In the genomic region with DNA sequence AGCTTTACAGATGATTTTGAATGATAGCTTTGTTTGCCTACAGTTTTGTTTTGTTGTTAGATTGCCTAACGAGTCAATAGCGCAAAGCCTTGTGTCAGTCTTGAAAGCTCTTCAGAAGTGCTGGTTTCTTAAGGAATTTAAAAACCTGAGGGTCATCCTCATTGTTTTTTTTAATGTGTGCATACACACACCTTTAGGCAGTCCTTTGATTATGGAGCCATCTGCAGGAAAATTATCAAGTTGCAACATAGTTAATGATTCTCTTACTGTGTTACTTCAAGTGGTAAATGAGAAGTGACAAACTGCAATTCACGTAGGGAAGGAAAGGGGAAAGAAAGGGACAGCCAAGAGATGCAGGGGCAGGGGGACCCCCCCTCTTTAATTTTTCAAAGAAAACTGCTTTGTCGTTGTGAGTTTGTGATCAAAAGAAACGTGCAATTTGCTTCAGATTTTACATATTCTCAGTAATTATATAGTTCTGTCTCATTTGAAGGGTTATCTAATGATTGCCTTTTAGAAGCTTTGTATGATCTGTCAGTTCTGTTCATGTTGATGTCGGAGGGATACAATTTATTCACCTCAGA, we compare ENCODE assay signal across 9 cellular contexts.
DNase-seq lines count a peak whose midpoint lies in the region; ATAC-seq and TF ChIP-seq lines count a peak whose summit lies in the region.
"Had no signal": no experiment of that assay in that cellular context is flagged by ENCODE, and none has a peak within 500 bp of the region (broad histone marks: within the 10 kb centered on the region; RNA-seq: fewer than 3 reads in every experiment).

No MANE protein-coding gene starts in this region.

- no peaks in the 10 kb centered on the region for H3K36me3 ChIP-seq in left lung

- no peak overlapping the region for H3K4me3 ChIP-seq in left lung

- no peaks in the 10 kb centered on the region for H3K36me3 Mint-ChIP-seq in MCF 10A (ENCODE audit: insufficient read depth, unreplicated experiment)
- H3K36me3 Mint-ChIP-seq: activated naive CD4-positive, alpha-beta T cell treated with anti-CD3 and anti-CD28 coated beads, Interleukin-2, amount 50 U/mL, for 24 hours had no signal

- no TSS peak for BruUV-seq in MCF 10A (replicated peaks; lab: Mats Ljungman, UMichigan)

- H3K9me3 ChIP-seq in left lung = no peaks in the 10 kb centered on the region

- H3K27ac Mint-ChIP-seq in MCF 10A (ENCODE audit: low read depth, unreplicated experiment) = no peak overlapping the region
- H3K27ac Mint-ChIP-seq: activated naive CD4-positive, alpha-beta T cell treated with anti-CD3 and anti-CD28 coated beads, Interleukin-2, amount 50 U/mL, for 24 hours had no signal

- in situ Hi-C loops in ACHN (cut with HindIII; ENCODE audit: low pct_ligation_motif_present, low pct_unique_long_range_greater_than_20kb, low sequenced_read_pairs) (no loop called here), GM13977 (cut with MboI; ENCODE audit: low pct_unique_long_range_greater_than_20kb, low sequenced_read_pairs, unreplicated experiment) (no loop called here)

- CTCF ChIA-PET in MCF 10A (lab: Yijun Ruan, JAX) = interaction anchor here (0.6 to 5.7 kb wide), 34 partner anchors 8 to 723 kb away, joined by 3 to 105 read pairs (median 4); no protein-coding TSS in a partner anchor

- no peak overlapping the region for H3K4me3 Mint-ChIP-seq in MCF 10A (ENCODE audit: unreplicated experiment)
- H3K4me3 Mint-ChIP-seq: activated naive CD4-positive, alpha-beta T cell treated with anti-CD3 and anti-CD28 coated beads, Interleukin-2, amount 50 U/mL, for 24 hours had no signal

- ATAC-seq in left lung = peak; percentile 84
- ATAC-seq in HG03025 (IDR thresholded peaks at IDR 0.05; ENCODE audit: low FRiP score, unreplicated experiment) = no peak
- no peak for ATAC-seq in HG03521 (IDR thresholded peaks at IDR 0.05; ENCODE audit: unreplicated experiment)

- TF ChIP-seq CTCF in GM13977 (IDR thresholded peaks at IDR 0.05; ENCODE audit: extremely low read depth, insufficient read depth, missing control alignments) (peak; percentile 42), MCF 10A (IDR thresholded peaks at IDR 0.05; ENCODE audit: unreplicated experiment) (peak; percentile 37), left lung (IDR thresholded peaks at IDR 0.05) (peak in 1 of 2 donors; percentile 39)

- no peaks in the 10 kb centered on the region for H3K27me3 Mint-ChIP-seq in MCF 10A (ENCODE audit: insufficient read depth, unreplicated experiment)
- H3K27me3 Mint-ChIP-seq: activated naive CD4-positive, alpha-beta T cell treated with anti-CD3 and anti-CD28 coated beads, Interleukin-2, amount 50 U/mL, for 24 hours had no signal

- no peaks in the 10 kb centered on the region for H3K27me3 ChIP-seq in left lung

- DNase-seq in ACHN (peak; percentile 71), GM13977 (ENCODE audit: low spot score) (peak; percentile 4), NCI-H2029 treated with DMSO at 0.1 percent for 48 hours (lab: John Stamatoyannopoulos, UW) (peak; percentile 30), MCF 10A (ENCODE audit: unreplicated experiment) (peak; percentile 46), left lung (no peak), T1000 (lab: John Stamatoyannopoulos, UW) (no peak)

- intact Hi-C loops in MCF 10A (cut with micrococcal nuclease) (loop anchor here (1.0 to 10.0 kb wide), 5 partner anchors 68 to 718 kb away; a partner anchor contains a TSS), left lung (cut with DNase I) (loop anchor here in 1 of 2 donors (10.0 kb wide), 1 partner anchor 69 kb away; no protein-coding TSS in a partner anchor)

- POLR2A ChIA-PET in MCF 10A (lab: Yijun Ruan, JAX) = interaction anchor here (0.6 to 2.3 kb wide), 6 partner anchors 14 to 327 kb away, joined by 3 to 14 read pairs (median 3); no protein-coding TSS in a partner anchor

- peaks cover 0 to 45% of the 10 kb centered on the region in 2 donors for H3K4me1 ChIP-seq in left lung

- H3K27ac ChIP-seq in left lung = no peak overlapping the region

- H3K9me3 Mint-ChIP-seq in MCF 10A (ENCODE audit: unreplicated experiment) = no peaks in the 10 kb centered on the region
- H3K9me3 Mint-ChIP-seq: activated naive CD4-positive, alpha-beta T cell treated with anti-CD3 and anti-CD28 coated beads, Interleukin-2, amount 50 U/mL, for 24 hours had no signal

- peaks cover 11% of the 10 kb centered on the region for H3K4me1 Mint-ChIP-seq in MCF 10A (ENCODE audit: insufficient read depth, unreplicated experiment)

Comparison
In these comparisons a context has a peak if more than half of its experiments do, and no peak if none do; other contexts are left out.
1. DNase-seq: peak in ACHN (single experiment), GM13977 (single experiment), NCI-H2029 treated with DMSO at 0.1 percent for 48 hours (single experiment) and MCF 10A (single experiment); none in left lung (0 of 2) and T1000 (single experiment).